Comparison of ENCODE assay signal across 21 cellular contexts in the genomic region with DNA sequence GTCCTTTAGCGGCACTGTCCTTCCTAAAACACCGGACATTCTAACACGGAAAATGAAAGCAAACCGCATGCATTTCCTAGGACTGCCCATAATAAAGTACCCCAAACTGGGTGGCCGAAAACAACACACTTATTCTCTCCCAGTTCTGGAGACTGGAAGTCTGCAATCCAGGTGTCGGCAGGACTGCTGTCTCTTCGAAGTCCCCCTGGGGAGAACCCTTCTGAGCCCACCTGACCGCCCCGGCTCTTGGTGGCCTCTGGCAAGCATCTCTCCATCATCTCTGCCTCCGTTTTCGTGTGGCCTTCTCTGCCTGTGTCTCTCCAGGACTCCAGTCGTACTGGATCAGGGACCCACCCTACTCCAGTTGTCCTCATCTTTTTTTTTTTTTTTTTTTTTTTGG.
"Had no signal": no experiment of that assay in that cellular context is flagged by ENCODE, and none has a peak within 500 bp of the region (broad histone marks: within the 10 kb centered on the region; RNA-seq: fewer than 3 reads in every experiment).

No MANE protein-coding gene starts in this region.

- H3K36me3 ChIP-seq: breast epithelium, colonic mucosa, right lobe of liver, vagina had no signal

- ATAC-seq: activated naive CD8-positive, alpha-beta T cell treated with anti-CD3 and anti-CD28 coated beads, Interleukin-2, amount 50 U/mL, for 24 hours; activated T-helper 17 cell treated with anti-CD3 and anti-CD28 coated beads, Interleukin-2, amount 50 U/mL, for 72 hours; effector memory CD8-positive, alpha-beta T cell; left lobe of liver; right lobe of liver; stimulated activated naive CD8-positive, alpha-beta T cell treated with anti-CD3 and anti-CD28 coated beads, Interleukin-15, Interleukin-2, amounts not matched to agents 100 U/mL and 50 U/mL, for 24 hours had no signal

- H3K9me3 ChIP-seq: breast epithelium, colonic mucosa, right lobe of liver, testis, vagina had no signal

- DNase-seq: activated CD4-positive, alpha-beta T cell treated with anti-CD3 and anti-CD28 coated beads for 4 hours; activated CD4-positive, alpha-beta T cell treated with anti-CD3 and anti-CD28 coated beads, Interleukin-2, amount 50 U/mL, for 4 hours; activated gamma-delta T cell treated with Interleukin-2 at 50 U/mL for 16 hours; activated naive CD8-positive, alpha-beta T cell treated with anti-CD3 and anti-CD28 coated beads, Interleukin-2, amount 50 U/mL, for 24 hours; colonic mucosa; effector memory CD8-positive, alpha-beta T cell; kidney glomerular epithelial cell; right lobe of liver; stimulated activated CD4-positive, alpha-beta T cell treated with anti-CD3 and anti-CD28 coated beads, Interleukin-12 subunit alpha, Interleukin-12 subunit beta, amount 100 ng/mL, for 4 hours; stimulated activated CD4-positive, alpha-beta T cell treated with anti-CD3 and anti-CD28 coated beads, Interleukin-4, amount 100 ng/mL, for 1 hour; stimulated activated naive CD8-positive, alpha-beta T cell treated with anti-CD3 and anti-CD28 coated beads, Interleukin-15, Interleukin-2, amounts not matched to agents 100 U/mL and 50 U/mL, for 24 hours; T-helper 1 cell; testis; trophoblast cell had no signal

- H3K27me3 ChIP-seq: breast epithelium, colonic mucosa, right lobe of liver, testis, vagina had no signal

- H3K4me1 ChIP-seq: breast epithelium had no signal

- FAIRE-seq: endothelial cell of umbilical vein had no signal

- H3K27ac ChIP-seq: breast epithelium, colonic mucosa, right lobe of liver, skin epidermis, testis, vagina, VCaP had no signal

- H3K4me3 ChIP-seq: breast epithelium, colonic mucosa, right lobe of liver, skin epidermis, testis, vagina had no signal
